Comparison of ENCODE assay signal across 8 cellular contexts in genomic region chr1:192580351-192580962, GRCh38. TPM values are rescaled to one million over a fixed set of nuclear protein-coding genes. Genes with fewer than 3 reads are reported as not detected.
DNase-seq lines count a peak whose midpoint lies in the region; ATAC-seq and TF ChIP-seq lines count a peak whose summit lies in the region.

No MANE protein-coding gene starts in this region.

- 92% methylated on average over 3 of the region's 3 CpGs for WGBS in hepatocyte (ENCODE audit: low lambda C conversion rate, missing lambda C conversion rate)

- peak; percentile 29 for ATAC-seq in GM21423 (IDR thresholded peaks at IDR 0.05; ENCODE audit: unreplicated experiment)
- ATAC-seq in activated T-helper 17 cell treated with anti-CD3 and anti-CD28 coated beads, Interleukin-2, amount 50 U/mL, for 72 hours (replicated peaks) = peak; percentile 37
- peak; percentile 88 for ATAC-seq in thoracic aorta (ENCODE audit: insufficient number of reproducible peaks, low FRiP score, low read depth)

- no peaks in the 10 kb centered on the region for H3K27me3 ChIP-seq in KMS-11 (ENCODE audit: insufficient read depth, low read depth)
- no peaks in the 10 kb centered on the region for H3K27me3 ChIP-seq in hepatocyte
- no peaks in the 10 kb centered on the region for H3K27me3 ChIP-seq in thoracic aorta (replicated peaks; ENCODE audit: insufficient read depth)

- peak overlapping the region; percentile 92; the same call in 1 of the 2 replicates for H3K27ac ChIP-seq in KMS-11
- H3K27ac ChIP-seq in hepatocyte = no peak overlapping the region
- no peak overlapping the region for H3K27ac ChIP-seq in thoracic aorta

- no peaks in the 10 kb centered on the region for H3K27me3 Mint-ChIP-seq in activated T-helper 17 cell treated with anti-CD3 and anti-CD28 coated beads, Interleukin-2, amount 50 U/mL, for 72 hours

- H4K20me1 ChIP-seq in KMS-11 (ENCODE audit: insufficient read depth) (peaks cover 12% of the 10 kb centered on the region; the same call in 1 of the 2 replicates), hepatocyte (ENCODE audit: insufficient read depth, poor library complexity, severe bottlenecking) (no peaks in the 10 kb centered on the region)

- TF ChIP-seq CTCF in KMS-11 (conservative IDR thresholded peaks at IDR 0.05; ENCODE audit: low read depth, low read length) = peak; percentile 48; the same call in 1 of the 2 replicates
- peak; percentile 56 for TF ChIP-seq CTCF in hepatocyte (IDR thresholded peaks at IDR 0.05; ENCODE audit: poor library complexity)
- TF ChIP-seq CTCF in thoracic aorta (IDR thresholded peaks at IDR 0.05) = peak; percentile 47

- peak overlapping the region; percentile 94; the same call in 1 of the 2 replicates for H3K9ac ChIP-seq in KMS-11

- DNase-seq in SKM-1 (lab: John Stamatoyannopoulos, UW; ENCODE audit: unreplicated experiment) (peak; percentile 19), SKM-1 treated with dmso at 0.1 percent for 144 hours (lab: John Stamatoyannopoulos, UW; ENCODE audit: unreplicated experiment) (no peak), hepatocyte (ENCODE audit: low spot score) (peak; percentile 49), thoracic aorta (ENCODE audit: low spot score) (no peak), NCI-H187 treated with DMSO at 0.1 percent for 48 hours (lab: John Stamatoyannopoulos, UW) (no peak)

- H3K79me2 ChIP-seq in KMS-11 (ENCODE audit: insufficient read depth, low read depth) (peaks cover 46% of the 10 kb centered on the region), hepatocyte (no peaks in the 10 kb centered on the region)

- no peak overlapping the region for H2AFZ ChIP-seq in KMS-11 (ENCODE audit: low read depth)
- H2AFZ ChIP-seq in hepatocyte = no peak overlapping the region

- no peaks in the 10 kb centered on the region for H3K9me3 Mint-ChIP-seq in activated T-helper 17 cell treated with anti-CD3 and anti-CD28 coated beads, Interleukin-2, amount 50 U/mL, for 72 hours

- no peaks in the 10 kb centered on the region for H3K9me3 ChIP-seq in hepatocyte (ENCODE audit: low read depth)
- H3K9me3 ChIP-seq in thoracic aorta = no peaks in the 10 kb centered on the region

- peaks cover 53% of the 10 kb centered on the region for H3K36me3 Mint-ChIP-seq in activated T-helper 17 cell treated with anti-CD3 and anti-CD28 coated beads, Interleukin-2, amount 50 U/mL, for 72 hours (ENCODE audit: low read depth)

- H3K4me3 Mint-ChIP-seq in activated T-helper 17 cell treated with anti-CD3 and anti-CD28 coated beads, Interleukin-2, amount 50 U/mL, for 72 hours = peak overlapping the region; percentile 83

- peak overlapping the region; percentile 5 for H3K27ac Mint-ChIP-seq in activated T-helper 17 cell treated with anti-CD3 and anti-CD28 coated beads, Interleukin-2, amount 50 U/mL, for 72 hours

- H3K4me2 ChIP-seq in KMS-11 (peak overlapping the region; percentile 95), hepatocyte (no peak overlapping the region)

- H3K4me1 ChIP-seq in KMS-11 (ENCODE audit: low read depth, poor library complexity, severe bottlenecking) = peaks cover 62% of the 10 kb centered on the region
- H3K4me1 ChIP-seq in hepatocyte (ENCODE audit: insufficient read depth) = peaks cover 10% of the 10 kb centered on the region
- H3K4me1 ChIP-seq in thoracic aorta (ENCODE audit: control insufficient read depth in 1 of 2, low read depth in 2 of 2) = no peaks in the 10 kb centered on the region

- no peaks in the 10 kb centered on the region for H3K9me2 ChIP-seq in hepatocyte (replicated peaks; ENCODE audit: insufficient read depth)

- peaks cover 12% of the 10 kb centered on the region for H3K4me1 Mint-ChIP-seq in activated T-helper 17 cell treated with anti-CD3 and anti-CD28 coated beads, Interleukin-2, amount 50 U/mL, for 72 hours

- H3K4me3 ChIP-seq in KMS-11 (IDR thresholded peaks at IDR 0.05; ENCODE audit: insufficient read depth, low read depth, low read length) = no peak overlapping the region
- no peak overlapping the region for H3K4me3 ChIP-seq in hepatocyte
- no peak overlapping the region for H3K4me3 ChIP-seq in thoracic aorta

- H3K36me3 ChIP-seq in KMS-11 (ENCODE audit: insufficient read depth) = peaks cover 33% of the 10 kb centered on the region
- H3K36me3 ChIP-seq in hepatocyte (replicated peaks; ENCODE audit: insufficient read depth, low read depth) = no peaks in the 10 kb centered on the region
- no peaks in the 10 kb centered on the region for H3K36me3 ChIP-seq in thoracic aorta

RNA-seq across cellular contexts. Expression of gene RGS1, which starts 4.9 kb away (rescaled TPM):
- total RNA-seq in activated T-helper 17 cell treated with anti-CD3 and anti-CD28 coated beads, Interleukin-2, amount 50 U/mL, for 72 hours = 100 to 1,000 TPM in 1 of 2 donors, 10 to 100 TPM in 1; 64.7 to 151 TPM
- total RNA-seq in hepatocyte = 4.8 and 9.8 TPM in 2 replicates
- 4.0 and 5.6 TPM in 2 replicates for polyA plus RNA-seq in hepatocyte
- 100 to 1,000 TPM in 1 of 2 donors, 10 to 100 TPM in 1; 54.0 to 127 TPM for total RNA-seq in thoracic aorta

RNA-seq across cellular contexts. Expression of gene RGS13, which starts 55.5 kb away (rescaled TPM):
- total RNA-seq in activated T-helper 17 cell treated with anti-CD3 and anti-CD28 coated beads, Interleukin-2, amount 50 U/mL, for 72 hours = under 1 TPM in 1 of 2 donors, not detected in 1; 0.19 TPM
- total RNA-seq in hepatocyte = 3.3 and 4.4 TPM in 2 replicates
- 1.1 and 2.7 TPM in 2 replicates for polyA plus RNA-seq in hepatocyte
- total RNA-seq in thoracic aorta = 1 to 10 TPM in 1 of 2 donors, under 1 TPM in 1; 0.56 to 1.1 TPM

Comparison
In these comparisons a context has a peak if more than half of its experiments do, and no peak if none do; other contexts are left out.
1. DNase-seq: peak in SKM-1 (single experiment) and hepatocyte (single experiment); none in SKM-1 treated with dmso at 0.1 percent for 144 hours (single experiment), thoracic aorta (single experiment) and NCI-H187 treated with DMSO at 0.1 percent for 48 hours (single experiment).
2. ATAC-seq: peak in every context shown above with its lines; median percentile 88 in thoracic aorta; 37 in activated T-helper 17 cell treated with anti-CD3 and anti-CD28 coated beads, Interleukin-2, amount 50 U/mL, for 72 hours; 29 in GM21423.
3. Peak in every context shown above with its lines, with median percentiles within 50 percentile points of each other: CTCF ChIP-seq.